ENCODE assay signal across 18 cellular contexts in the genomic region with DNA sequence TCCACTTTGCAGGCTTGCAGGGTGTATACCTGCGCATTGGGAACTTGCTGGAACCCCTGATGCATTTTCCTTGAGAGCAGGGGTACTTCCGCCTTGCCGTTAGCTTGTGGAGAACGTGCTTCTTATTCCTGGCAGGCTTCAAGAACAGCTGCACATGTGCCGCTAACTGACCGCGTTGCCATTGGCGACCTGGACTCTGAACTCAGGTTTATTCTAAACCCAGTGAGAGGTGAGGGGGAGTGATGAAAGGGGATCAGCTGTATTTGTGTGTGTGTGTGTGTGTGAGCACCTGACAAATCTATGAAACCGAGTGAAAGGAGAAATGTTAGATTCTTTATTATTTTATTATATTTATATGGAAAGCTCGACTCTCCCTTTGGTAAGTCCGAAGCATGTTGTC.
"Had no signal": no experiment of that assay in that cellular context is flagged by ENCODE, and none has a peak within 500 bp of the region (broad histone marks: within the 10 kb centered on the region; RNA-seq: fewer than 3 reads in every experiment).

No MANE protein-coding gene starts in this region.

- H3K36me3 ChIP-seq: gastroesophageal sphincter, heart right ventricle, neural progenitor cell had no signal

- H3K27me3 ChIP-seq: gastroesophageal sphincter, neural progenitor cell had no signal

- H3K9me3 ChIP-seq: psoas muscle had no signal

- H3K4me1 ChIP-seq: gastroesophageal sphincter, heart right ventricle, neural progenitor cell, psoas muscle had no signal

- H3K27ac ChIP-seq: epithelial cell of prostate, gastroesophageal sphincter, heart right ventricle, neural progenitor cell, psoas muscle had no signal

- H3K4me3 ChIP-seq: gastroesophageal sphincter, heart right ventricle, lung, neural progenitor cell, psoas muscle had no signal

- DNase-seq: activated naive CD4-positive, alpha-beta T cell treated with Interleukin-2 at 50 U/mL for 16 hours; activated naive CD8-positive, alpha-beta T cell treated with anti-CD3 and anti-CD28 coated beads, Interleukin-2, amount 50 U/mL, for 24 hours; aorta; dermis blood vessel endothelial cell; effector memory CD8-positive, alpha-beta T cell; heart right ventricle; left cardiac atrium; midbrain; psoas muscle; stimulated activated CD4-positive, alpha-beta T cell treated with anti-CD3 and anti-CD28 coated beads, Interleukin-1b, Interleukin-23, amount 100 ng/mL, for 48 hours; stimulated activated naive CD8-positive, alpha-beta T cell treated with anti-CD3 and anti-CD28 coated beads, Interleukin-15, amount 100 ng/mL, for 72 hours had no signal

- FAIRE-seq: bronchial epithelial cell had no signal

- ATAC-seq: activated naive CD8-positive, alpha-beta T cell treated with anti-CD3 and anti-CD28 coated beads, Interleukin-2, amount 50 U/mL, for 24 hours; activated T-helper 17 cell treated with anti-CD3 and anti-CD28 coated beads, Interleukin-2, amount 50 U/mL, for 72 hours; effector memory CD8-positive, alpha-beta T cell; gastroesophageal sphincter; heart right ventricle; left cardiac atrium; psoas muscle; sciatic nerve; stimulated activated naive CD8-positive, alpha-beta T cell treated with anti-CD3 and anti-CD28 coated beads, Interleukin-15, amount 100 ng/mL, for 72 hours had no signal
